ENCODE assay signal across 8 cellular contexts in the genomic region with DNA sequence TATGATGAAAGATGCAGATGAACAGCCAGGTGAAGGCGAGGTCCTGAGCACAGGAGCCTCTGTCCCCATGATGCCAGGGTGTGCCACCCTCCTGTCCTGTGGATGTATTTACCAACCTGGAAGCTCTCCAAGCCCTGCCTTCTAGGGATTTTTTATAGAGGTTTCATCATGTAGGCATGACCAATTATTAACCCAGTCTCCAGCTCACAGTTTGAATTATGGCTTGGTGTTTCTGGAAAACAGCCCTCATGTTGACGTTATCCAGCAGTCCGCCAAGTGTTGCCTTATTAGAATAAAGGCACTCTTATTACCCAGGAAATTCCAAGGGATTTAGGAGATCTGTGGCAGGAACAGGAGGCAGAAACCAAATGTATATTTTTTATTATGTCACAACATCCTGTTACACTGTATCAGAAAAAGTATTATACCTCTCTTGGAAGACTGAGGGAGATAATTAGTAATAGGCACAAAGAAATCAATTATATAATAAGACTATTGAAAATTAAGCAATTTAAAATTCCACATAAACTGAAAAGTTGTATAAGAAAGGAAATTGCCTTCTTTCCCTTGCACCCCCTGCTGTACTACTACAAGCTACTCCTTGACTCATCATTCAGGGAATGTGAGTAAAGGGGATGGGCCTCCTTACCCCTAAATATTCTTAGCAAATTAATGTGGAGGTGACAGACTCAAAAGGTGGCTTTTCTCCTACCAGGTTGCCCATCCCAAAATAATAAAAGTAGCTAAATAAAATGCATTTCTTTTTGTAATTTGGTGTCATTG.
DNase-seq lines count a peak whose midpoint lies in the region; ATAC-seq and TF ChIP-seq lines count a peak whose summit lies in the region.

No MANE protein-coding gene starts in this region.

- H3K27me3 ChIP-seq in H7 (ENCODE audit: control insufficient read depth, insufficient read depth, low read length): no peaks in the 10 kb centered on the region; the same call in 1 of the 2 replicates

- no peaks in the 10 kb centered on the region for H3K4me1 Mint-ChIP-seq in activated CD4-positive, alpha-beta memory T cell treated with anti-CD3 and anti-CD28 coated beads, Interleukin-2, amount 10 ng/mL, durations not matched to agents 7 days and 5 days

- no peak overlapping the region for H3K27ac Mint-ChIP-seq in activated CD4-positive, alpha-beta memory T cell treated with anti-CD3 and anti-CD28 coated beads, Interleukin-2, amount 10 ng/mL, durations not matched to agents 7 days and 5 days

- TF ChIP-seq CTCF in choroid plexus epithelial cell (conservative IDR thresholded peaks at IDR 0.05; ENCODE audit: low read depth, low read length) (no peak), mucosa of descending colon (IDR thresholded peaks at IDR 0.05) (no peak)

- no peaks in the 10 kb centered on the region for H3K9me3 ChIP-seq in mucosa of descending colon

- CTCF ChIA-PET in activated CD4-positive, alpha-beta memory T cell treated with anti-CD3 and anti-CD28 coated beads, Interleukin-2, amount 10 ng/mL, durations not matched to agents 7 days and 5 days (lab: Charles Lee): no interaction called here

- DNase-seq in AG20443 (ENCODE audit: low spot score) (peak; percentile 53), LoVo (ENCODE audit: low spot score) (peak; percentile 87), choroid plexus epithelial cell (ENCODE audit: low read depth) (peak; percentile 53), mucosa of descending colon (peak; percentile 54 to 92 (median 72)), H7 (no peak)
- no peak for DNase-seq in NK-92 treated with Interleukin-12 subunit alpha and Interleukin-12 subunit beta, amount 100 ng/mL, for 24 hours (lab: John Stamatoyannopoulos, UW)
- no peak for DNase-seq in activated CD4-positive, alpha-beta memory T cell treated with anti-CD3 and anti-CD28 coated beads, Interleukin-2, amount 10 ng/mL, durations not matched to agents 7 days and 5 days

- POLR2A ChIA-PET in activated CD4-positive, alpha-beta memory T cell treated with anti-CD3 and anti-CD28 coated beads, Interleukin-2, amount 10 ng/mL, durations not matched to agents 7 days and 5 days (lab: Charles Lee): no interaction called here

- H3K4me3 ChIP-seq in choroid plexus epithelial cell (ENCODE audit: low read depth, low read length): no peak overlapping the region
- H3K4me3 ChIP-seq in mucosa of descending colon: no peak overlapping the region
- no peak overlapping the region for H3K4me3 ChIP-seq in H7 (ENCODE audit: insufficient read depth, low read depth, low read length)

- peak; percentile 97 for ATAC-seq in mucosa of descending colon
- ATAC-seq in HG02610 (IDR thresholded peaks at IDR 0.05; ENCODE audit: unreplicated experiment): no peak

- no peak overlapping the region for H3K4me3 Mint-ChIP-seq in activated CD4-positive, alpha-beta memory T cell treated with anti-CD3 and anti-CD28 coated beads, Interleukin-2, amount 10 ng/mL, durations not matched to agents 7 days and 5 days

- H3K36me3 ChIP-seq in mucosa of descending colon (ENCODE audit: low read depth) (no peaks in the 10 kb centered on the region), H7 (replicated peaks; ENCODE audit: control insufficient read depth, insufficient read depth, low read length) (no peaks in the 10 kb centered on the region)

- H3K27me3 Mint-ChIP-seq in activated CD4-positive, alpha-beta memory T cell treated with anti-CD3 and anti-CD28 coated beads, Interleukin-2, amount 10 ng/mL, durations not matched to agents 7 days and 5 days: no peaks in the 10 kb centered on the region

- no peaks in the 10 kb centered on the region for H3K36me3 Mint-ChIP-seq in activated CD4-positive, alpha-beta memory T cell treated with anti-CD3 and anti-CD28 coated beads, Interleukin-2, amount 10 ng/mL, durations not matched to agents 7 days and 5 days (ENCODE audit: low read depth)

- H3K9me3 Mint-ChIP-seq in activated CD4-positive, alpha-beta memory T cell treated with anti-CD3 and anti-CD28 coated beads, Interleukin-2, amount 10 ng/mL, durations not matched to agents 7 days and 5 days: no peaks in the 10 kb centered on the region

- peaks cover 4% of the 10 kb centered on the region for H3K4me1 ChIP-seq in mucosa of descending colon (ENCODE audit: low read depth)

- intact Hi-C loops in mucosa of descending colon (cut with DNase I, micrococcal nuclease): loop anchor here in 1 of 2 donors (5.0 kb wide), 1 partner anchor 327 kb away; no protein-coding TSS in a partner anchor

Comparison
In these comparisons a context has a peak if more than half of its experiments do, and no peak if none do; other contexts are left out.
1. DNase-seq: peak in AG20443 (single experiment), LoVo (single experiment), choroid plexus epithelial cell (single experiment) and mucosa of descending colon (3 of 3); none in H7 (single experiment), NK-92 treated with Interleukin-12 subunit alpha and Interleukin-12 subunit beta, amount 100 ng/mL, for 24 hours (single experiment) and activated CD4-positive, alpha-beta memory T cell treated with anti-CD3 and anti-CD28 coated beads, Interleukin-2, amount 10 ng/mL, durations not matched to agents 7 days and 5 days (single experiment).